Comparison of ENCODE assay signal across 23 cellular contexts in the genomic region with DNA sequence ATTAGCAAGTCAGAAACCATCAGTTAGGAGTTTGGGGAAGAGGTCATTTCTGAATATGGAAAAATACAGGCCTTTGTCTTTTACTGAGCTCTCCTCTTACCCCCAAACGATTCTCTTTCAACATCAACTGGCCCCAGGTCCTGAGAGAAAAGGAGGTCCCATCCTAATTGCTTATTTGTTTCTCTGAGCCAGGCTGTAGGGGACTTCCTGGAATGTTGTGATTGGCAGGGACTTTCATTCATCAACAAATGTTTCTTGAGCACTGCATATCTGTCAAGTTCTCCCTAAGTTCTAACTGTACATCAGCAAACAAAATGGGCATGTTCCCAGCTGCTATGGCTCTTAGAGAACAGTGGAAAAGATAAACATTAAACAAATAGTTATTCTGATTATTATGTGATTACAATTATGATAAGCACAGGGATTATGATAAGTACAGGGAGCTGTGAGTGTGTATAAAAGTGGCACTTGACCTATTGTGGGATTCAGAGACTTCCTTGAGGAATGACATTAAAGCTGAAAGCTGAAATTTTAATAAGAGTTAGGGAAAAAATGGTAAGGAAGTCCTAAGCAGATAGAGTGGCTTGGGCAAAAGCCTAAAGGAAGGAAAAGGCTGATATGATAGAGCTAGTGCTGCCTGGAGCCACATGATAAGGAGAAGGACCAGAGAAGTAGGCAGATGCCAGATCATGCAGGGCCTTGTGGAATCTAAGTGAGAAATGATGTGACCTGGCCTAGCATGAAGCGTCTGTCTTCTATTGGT. TPM values are rescaled to one million over a fixed set of nuclear protein-coding genes. Genes with fewer than 3 reads are reported as not detected.
A peak's percentile ranks its signal among the peaks of the same experiment; 100 is the strongest.
DNase-seq lines count a peak whose midpoint lies in the region; ATAC-seq and TF ChIP-seq lines count a peak whose summit lies in the region.
"Had no signal": no experiment of that assay in that cellular context is flagged by ENCODE, and none has a peak within 500 bp of the region (broad histone marks: within the 10 kb centered on the region; RNA-seq: fewer than 3 reads in every experiment).

No MANE protein-coding gene starts in this region.

- ATAC-seq in effector memory CD8-positive, alpha-beta T cell (replicated peaks) = no peak
- no peak for ATAC-seq in GM21825 (IDR thresholded peaks at IDR 0.05; ENCODE audit: unreplicated experiment)
- ATAC-seq: left lung had no signal

- H3F3A ChIP-seq in neural progenitor cell (ENCODE audit: low read depth) = no peaks in the 10 kb centered on the region

- H3K27ac ChIP-seq in neural progenitor cell = no peak overlapping the region
- H3K27ac ChIP-seq: brain microvascular endothelial cell, left lung, ovary, skin epidermis had no signal

- no peak overlapping the region for H3K4me3 Mint-ChIP-seq in activated naive CD4-positive, alpha-beta T cell treated with anti-CD3 and anti-CD28 coated beads, Interleukin-2, amount 50 U/mL, for 24 hours
- no peak overlapping the region for H3K4me3 Mint-ChIP-seq in activated naive CD4-positive, alpha-beta T cell treated with anti-CD3 and anti-CD28 coated beads for 36 hours
- H3K4me3 Mint-ChIP-seq in effector memory CD8-positive, alpha-beta T cell = no peak overlapping the region
- no peak overlapping the region for H3K4me3 Mint-ChIP-seq in neural progenitor cell
- H3K4me3 Mint-ChIP-seq: dendritic cell treated with granulocyte-macrophage colony-stimulating factor and Interleukin-4, amounts not matched to agents 40 ng/mL and 50 ng/mL, for 4 days had no signal

- intact Hi-C loops in activated naive CD4-positive, alpha-beta T cell treated with anti-CD3 and anti-CD28 coated beads for 36 hours (cut with micrococcal nuclease) = no loop called here

- peaks cover 1% of the 10 kb centered on the region for H3K36me3 Mint-ChIP-seq in activated naive CD4-positive, alpha-beta T cell treated with anti-CD3 and anti-CD28 coated beads, Interleukin-2, amount 50 U/mL, for 24 hours
- H3K36me3 Mint-ChIP-seq in activated naive CD4-positive, alpha-beta T cell treated with anti-CD3 and anti-CD28 coated beads for 36 hours (ENCODE audit: low read depth) = peaks cover 3% of the 10 kb centered on the region
- H3K36me3 Mint-ChIP-seq in effector memory CD8-positive, alpha-beta T cell (ENCODE audit: insufficient read depth) = peaks cover 15% of the 10 kb centered on the region
- no peaks in the 10 kb centered on the region for H3K36me3 Mint-ChIP-seq in neural progenitor cell

- H3K4me2 ChIP-seq in neural progenitor cell = no peak overlapping the region

- no peaks in the 10 kb centered on the region for H3K27me3 ChIP-seq in neural progenitor cell
- H3K27me3 ChIP-seq: brain microvascular endothelial cell, left lung, ovary had no signal

- H4K20me1 ChIP-seq in neural progenitor cell (ENCODE audit: low read depth) = no peaks in the 10 kb centered on the region

- H2AFZ ChIP-seq in neural progenitor cell (replicated peaks) = no peak overlapping the region

- no peaks in the 10 kb centered on the region for H3K79me2 ChIP-seq in neural progenitor cell (ENCODE audit: low read depth)

- H3K27me3 Mint-ChIP-seq in activated naive CD4-positive, alpha-beta T cell treated with anti-CD3 and anti-CD28 coated beads, Interleukin-2, amount 50 U/mL, for 24 hours = no peaks in the 10 kb centered on the region
- H3K27me3 Mint-ChIP-seq in activated naive CD4-positive, alpha-beta T cell treated with anti-CD3 and anti-CD28 coated beads for 36 hours (ENCODE audit: low read depth) = no peaks in the 10 kb centered on the region
- no peaks in the 10 kb centered on the region for H3K27me3 Mint-ChIP-seq in effector memory CD8-positive, alpha-beta T cell
- H3K27me3 Mint-ChIP-seq in neural progenitor cell (ENCODE audit: insufficient read depth, low read depth) = peaks cover 5% of the 10 kb centered on the region
- H3K27me3 Mint-ChIP-seq: dendritic cell treated with granulocyte-macrophage colony-stimulating factor and Interleukin-4, amounts not matched to agents 40 ng/mL and 50 ng/mL, for 4 days had no signal

- peaks cover 28% of the 10 kb centered on the region for H3K4me1 Mint-ChIP-seq in activated naive CD4-positive, alpha-beta T cell treated with anti-CD3 and anti-CD28 coated beads, Interleukin-2, amount 50 U/mL, for 24 hours
- H3K4me1 Mint-ChIP-seq in activated naive CD4-positive, alpha-beta T cell treated with anti-CD3 and anti-CD28 coated beads for 36 hours (ENCODE audit: low read depth) = peaks cover 9% of the 10 kb centered on the region
- H3K4me1 Mint-ChIP-seq in effector memory CD8-positive, alpha-beta T cell (ENCODE audit: low read depth in 2 of 2) = peaks cover 22 to 39% of the 10 kb centered on the region in 2 donors
- peaks cover 5% of the 10 kb centered on the region for H3K4me1 Mint-ChIP-seq in neural progenitor cell

- H3K4me1 ChIP-seq in neural progenitor cell = no peaks in the 10 kb centered on the region
- H3K4me1 ChIP-seq: left lung had no signal

- CTCF ChIA-PET in activated naive CD4-positive, alpha-beta T cell treated with anti-CD3 and anti-CD28 coated beads for 36 hours (lab: Charles Lee) = interaction anchor here (0.9 kb wide), 1 partner anchor 8 kb away, joined by 3 read pairs; no protein-coding TSS in a partner anchor

- H3K9me3 Mint-ChIP-seq in activated naive CD4-positive, alpha-beta T cell treated with anti-CD3 and anti-CD28 coated beads, Interleukin-2, amount 50 U/mL, for 24 hours = no peaks in the 10 kb centered on the region
- H3K9me3 Mint-ChIP-seq in activated naive CD4-positive, alpha-beta T cell treated with anti-CD3 and anti-CD28 coated beads for 36 hours = no peaks in the 10 kb centered on the region
- no peaks in the 10 kb centered on the region for H3K9me3 Mint-ChIP-seq in effector memory CD8-positive, alpha-beta T cell
- H3K9me3 Mint-ChIP-seq in neural progenitor cell = no peaks in the 10 kb centered on the region
- H3K9me3 Mint-ChIP-seq: dendritic cell treated with granulocyte-macrophage colony-stimulating factor and Interleukin-4, amounts not matched to agents 40 ng/mL and 50 ng/mL, for 4 days had no signal

- no peaks in the 10 kb centered on the region for H3K9me3 ChIP-seq in neural progenitor cell (ENCODE audit: low read depth)
- H3K9me3 ChIP-seq: HAP-1, left lung, ovary had no signal

- H3K36me3 ChIP-seq in neural progenitor cell = no peaks in the 10 kb centered on the region
- H3K36me3 ChIP-seq: brain microvascular endothelial cell, HAP-1, ovary had no signal

- DNase-seq in activated naive CD4-positive, alpha-beta T cell treated with anti-CD3 and anti-CD28 coated beads for 36 hours = no peak
- DNase-seq in OCI-M2 (lab: John Stamatoyannopoulos, UW; ENCODE audit: unreplicated experiment) (peak; percentile 27), neural progenitor cell (ENCODE audit: low spot score) (no peak), HPDE6-E6E7 (ENCODE audit: extremely low spot score) (no peak), SK-N-DZ (ENCODE audit: low spot score) (no peak)
- DNase-seq in effector memory CD8-positive, alpha-beta T cell = no peak
- DNase-seq: activated CD4-positive, alpha-beta T cell treated with anti-CD3 and anti-CD28 coated beads for 48 hours; activated CD8-positive, alpha-beta memory T cell treated with anti-CD3 and anti-CD28 coated beads, Interleukin-2, amount 50 U/mL, for 48 hours; activated naive CD4-positive, alpha-beta T cell treated with Interleukin-2 at 50 U/mL for 16 hours; brain microvascular endothelial cell; left lung; NCI-H2081; NCI-H526; ovary; SIG-M5; stimulated activated CD4-positive, alpha-beta T cell treated with anti-CD3 and anti-CD28 coated beads, Interleukin-4, amount 100 ng/mL, for 1 hour; substantia nigra had no signal

- H3K27ac Mint-ChIP-seq in activated naive CD4-positive, alpha-beta T cell treated with anti-CD3 and anti-CD28 coated beads, Interleukin-2, amount 50 U/mL, for 24 hours = peak overlapping the region; percentile 14
- H3K27ac Mint-ChIP-seq in activated naive CD4-positive, alpha-beta T cell treated with anti-CD3 and anti-CD28 coated beads for 36 hours = no peak overlapping the region
- H3K27ac Mint-ChIP-seq in effector memory CD8-positive, alpha-beta T cell = peak overlapping the region; percentile 20 to 38
- H3K27ac Mint-ChIP-seq in neural progenitor cell = peak overlapping the region; percentile 93
- H3K27ac Mint-ChIP-seq: dendritic cell treated with granulocyte-macrophage colony-stimulating factor and Interleukin-4, amounts not matched to agents 40 ng/mL and 50 ng/mL, for 4 days had no signal

- no peak for TF ChIP-seq CTCF in neural progenitor cell (IDR thresholded peaks at IDR 0.05)

- no peak overlapping the region for H3K9ac ChIP-seq in neural progenitor cell

- no peak overlapping the region for H3K4me3 ChIP-seq in neural progenitor cell
- H3K4me3 ChIP-seq: HAP-1, left lung, ovary, skin epidermis had no signal

RNA-seq across cellular contexts. Expression of gene GPX7, which starts 11.6 kb away (rescaled TPM):
- total RNA-seq in activated naive CD4-positive, alpha-beta T cell treated with anti-CD3 and anti-CD28 coated beads for 36 hours = 10 to 100 TPM; 20.4 to 20.6 TPM
- total RNA-seq in neural progenitor cell (ENCODE audit: low replicate concordance) = 21.9 and 31.6 TPM in 2 replicates
- not detected in 2 replicates for polyA plus RNA-seq in SK-N-DZ (2014; cell fraction: cytosol; rRNA removed)
- polyA plus RNA-seq in SK-N-DZ (2014; cell fraction: nucleus; rRNA removed) = 0.56 TPM in 1 of 2 replicates, not detected in the other

RNA-seq across cellular contexts. Expression of gene SHISAL2A, which starts 19.2 kb away (rescaled TPM):
- total RNA-seq in activated naive CD4-positive, alpha-beta T cell treated with anti-CD3 and anti-CD28 coated beads for 36 hours = 10 to 100 TPM; 11.3 to 11.4 TPM
- 0.11 and 0.87 TPM in 2 replicates for total RNA-seq in neural progenitor cell (ENCODE audit: low replicate concordance)
- polyA plus RNA-seq in SK-N-DZ (2014; cell fraction: cytosol; rRNA removed) = 0.19 and 0.83 TPM in 2 replicates
- 0.15 and 0.46 TPM in 2 replicates for polyA plus RNA-seq in SK-N-DZ (2014; cell fraction: nucleus; rRNA removed)
- total RNA-seq: frontal cortex had no signal
- polyA plus RNA-seq: ovary had no signal
